ENCODE assay signal across 30 cellular contexts in genomic region chr7:127513311-127513710, GRCh38.
"Had no signal": no experiment of that assay in that cellular context is flagged by ENCODE, and none has a peak within 500 bp of the region (broad histone marks: within the 10 kb centered on the region; RNA-seq: fewer than 3 reads in every experiment).

No MANE protein-coding gene starts in this region.

- H3K79me2 ChIP-seq: hepatocyte had no signal

- H3K27ac Mint-ChIP-seq: dendritic cell treated with granulocyte-macrophage colony-stimulating factor and Interleukin-4, amounts not matched to agents 40 ng/mL and 50 ng/mL, for 4 days; effector memory CD8-positive, alpha-beta T cell; endodermal cell had no signal

- H3K4me3 ChIP-seq: colonic mucosa, coronary artery, dorsolateral prefrontal cortex, esophagus muscularis mucosa, esophagus squamous epithelium, gastrocnemius medialis, gastroesophageal sphincter, heart left ventricle, heart right ventricle, hepatocyte had no signal

- H3K27ac ChIP-seq: colonic mucosa, coronary artery, dorsolateral prefrontal cortex, epithelial cell of prostate, esophagus muscularis mucosa, esophagus squamous epithelium, foreskin keratinocyte, gastrocnemius medialis, gastroesophageal sphincter, heart left ventricle, heart right ventricle, hepatocyte had no signal

- H3K36me3 ChIP-seq: colonic mucosa, esophagus muscularis mucosa, esophagus squamous epithelium, gastrocnemius medialis, gastroesophageal sphincter, heart left ventricle, heart right ventricle had no signal

- DNase-seq: colonic mucosa; cortex of kidney; dermis blood vessel endothelial cell; dorsolateral prefrontal cortex; effector CD4-positive, alpha-beta T cell; effector CD8-positive, alpha-beta T cell; effector memory CD4-positive, alpha-beta T cell; effector memory CD8-positive, alpha-beta T cell; erythroblast; esophagus squamous epithelium; foreskin fibroblast; foreskin keratinocyte; foreskin melanocyte; gastrocnemius medialis; glutamatergic neuron; head of caudate nucleus; heart left ventricle; heart right ventricle had no signal

- H3K4me1 Mint-ChIP-seq: endodermal cell had no signal

- FAIRE-seq: colon, endometrium, endothelial cell of umbilical vein, frontal cortex had no signal

- H2AFZ ChIP-seq: hepatocyte had no signal

- H3K4me1 ChIP-seq: colonic mucosa, esophagus muscularis mucosa, esophagus squamous epithelium, foreskin keratinocyte, gastrocnemius medialis, gastroesophageal sphincter, heart left ventricle, heart right ventricle had no signal

- H3K4me3 Mint-ChIP-seq: dendritic cell treated with granulocyte-macrophage colony-stimulating factor and Interleukin-4, amounts not matched to agents 40 ng/mL and 50 ng/mL, for 4 days; effector memory CD8-positive, alpha-beta T cell; endodermal cell had no signal

- H3K9me3 ChIP-seq: colonic mucosa, esophagus muscularis mucosa, esophagus squamous epithelium, gastrocnemius medialis, gastroesophageal sphincter, heart left ventricle, heart right ventricle had no signal

- H3K27me3 ChIP-seq: colonic mucosa, dorsolateral prefrontal cortex, esophagus muscularis mucosa, esophagus squamous epithelium had no signal

- H3K9me3 Mint-ChIP-seq: dendritic cell treated with granulocyte-macrophage colony-stimulating factor and Interleukin-4, amounts not matched to agents 40 ng/mL and 50 ng/mL, for 4 days; effector memory CD8-positive, alpha-beta T cell; endodermal cell had no signal

- ATAC-seq: effector memory CD8-positive, alpha-beta T cell; esophagus mucosa; foreskin keratinocyte; gastrocnemius medialis; gastroesophageal sphincter; heart left ventricle; heart right ventricle had no signal

- H3K4me2 ChIP-seq: hepatocyte had no signal
